In genomic region chr17:46922804-46923635, GRCh38 we compare ENCODE assay signal across 8 cellular contexts. TPM values are rescaled to one million over a fixed set of nuclear protein-coding genes. Genes with fewer than 3 reads are reported as not detected.
DNase-seq lines count a peak whose midpoint lies in the region; ATAC-seq lines count a peak whose summit lies in the region.

Gene GOSR2 (plus strand): TSS chr17:46923160. CDS start chr17:46923193, 33 bp downstream.

- ATAC-seq in GM19468 (IDR thresholded peaks at IDR 0.05; ENCODE audit: extremely low read depth, unreplicated experiment), result peak; percentile 69

- peak within 1 kb of the TSS; percentile 99 for H4K91ac ChIP-seq in mesenchymal stem cell (ENCODE audit: low read length)

- no peak within 1 kb of the TSS for H3K14ac ChIP-seq in mesenchymal stem cell (ENCODE audit: low read length in 2 of 2)

- WGBS in mesenchymal stem cell, result under 1% methylated on average over 51 of the region's 52 CpGs

- peak within 1 kb of the TSS in 1 of 2 experiments; percentile 66 for H3K23ac ChIP-seq in mesenchymal stem cell (ENCODE audit: low read length in 2 of 2)

- no peaks in the 10 kb centered on the region for H3K36me3 ChIP-seq in effector memory CD4-positive, alpha-beta T cell (ENCODE audit: control insufficient read depth, insufficient read depth, low read length)
- H3K36me3 ChIP-seq in mesenchymal stem cell (ENCODE audit: control insufficient read depth in 1 of 2, insufficient read depth in 2 of 2, low read depth in 1 of 2, low read length in 2 of 2), result peaks cover 0 to 5% of the 10 kb centered on the region in 2 experiments

- H3K4me3 ChIP-seq in effector memory CD4-positive, alpha-beta T cell (ENCODE audit: insufficient read depth, low read depth, low read length, poor library complexity, severe bottlenecking), result peak within 1 kb of the TSS; percentile 93
- peak within 1 kb of the TSS; percentile 92 to 97 for H3K4me3 ChIP-seq in mesenchymal stem cell (ENCODE audit: insufficient read depth in 1 of 2, low read depth in 1 of 2, low read length in 2 of 2)

- H3K4me2 ChIP-seq in mesenchymal stem cell (ENCODE audit: low read length, poor library complexity, severe bottlenecking), result peak within 1 kb of the TSS; percentile 92

- H3K9me3 ChIP-seq in effector memory CD4-positive, alpha-beta T cell (ENCODE audit: control insufficient read depth, low read length), result no peaks in the 10 kb centered on the region
- H3K9me3 ChIP-seq in mesenchymal stem cell (ENCODE audit: control insufficient read depth, low read length), result no peaks in the 10 kb centered on the region

- H3K4ac ChIP-seq in mesenchymal stem cell (ENCODE audit: low read depth in 1 of 2, low read length in 2 of 2), result peak within 1 kb of the TSS; percentile 94 to 99

- H2BK15ac ChIP-seq in mesenchymal stem cell (ENCODE audit: low read depth, poor library complexity, severe bottlenecking), result no peak within 1 kb of the TSS

- POLR2A ChIA-PET in activated CD8-positive, alpha-beta memory T cell treated with anti-CD3 and anti-CD28 coated beads for 36 hours (lab: Charles Lee), result no interaction called here

- H2AK5ac ChIP-seq in mesenchymal stem cell (ENCODE audit: low read length, severe bottlenecking), result no peak within 1 kb of the TSS

- H3K27me3 ChIP-seq in effector memory CD4-positive, alpha-beta T cell (replicated peaks; ENCODE audit: control insufficient read depth, insufficient read depth, low read length, poor library complexity, severe bottlenecking), result no peaks in the 10 kb centered on the region
- H3K27me3 ChIP-seq in mesenchymal stem cell (ENCODE audit: control insufficient read depth in 1 of 2, insufficient read depth in 1 of 2, low read length in 2 of 2), result no peaks in the 10 kb centered on the region

- H2AFZ ChIP-seq in mesenchymal stem cell (ENCODE audit: low read depth, low read length), result peak within 1 kb of the TSS; percentile 56

- peak within 1 kb of the TSS; percentile 100 for H4K8ac ChIP-seq in mesenchymal stem cell (ENCODE audit: low read length)

- peak within 1 kb of the TSS; percentile 99 for H2BK5ac ChIP-seq in mesenchymal stem cell (ENCODE audit: low read depth, low read length, poor library complexity, severe bottlenecking)

- H3K27ac ChIP-seq in effector memory CD4-positive, alpha-beta T cell (ENCODE audit: insufficient read depth, low read length, poor library complexity, severe bottlenecking), result peak within 1 kb of the TSS; percentile 94
- peak within 1 kb of the TSS; percentile 99 for H3K27ac ChIP-seq in mesenchymal stem cell (ENCODE audit: low read length, poor library complexity, severe bottlenecking)

- peaks cover 5% of the 10 kb centered on the region for H3K4me1 ChIP-seq in effector memory CD4-positive, alpha-beta T cell (ENCODE audit: control insufficient read depth, insufficient read depth, low read length, poor library complexity, severe bottlenecking)
- H3K4me1 ChIP-seq in mesenchymal stem cell (ENCODE audit: control insufficient read depth, insufficient read depth, low read depth, low read length), result no peaks in the 10 kb centered on the region

- H2BK120ac ChIP-seq in mesenchymal stem cell (ENCODE audit: low read depth, low read length), result peak within 1 kb of the TSS; percentile 83

- H3K18ac ChIP-seq in mesenchymal stem cell (ENCODE audit: low read depth in 1 of 2, low read length in 2 of 2), result peak within 1 kb of the TSS; percentile 92 to 100

- CTCF ChIA-PET in activated CD8-positive, alpha-beta memory T cell treated with anti-CD3 and anti-CD28 coated beads for 36 hours (lab: Charles Lee), result no interaction called here

- H3K9ac ChIP-seq in mesenchymal stem cell (ENCODE audit: low read length), result peak within 1 kb of the TSS; percentile 97

- DNase-seq in CMK (ENCODE audit: low read depth) (peak; percentile 85), HS-5 (ENCODE audit: low read depth) (peak; percentile 88), NOMO-1 (lab: John Stamatoyannopoulos, UW; ENCODE audit: unreplicated experiment in 2 of 2) (peak; percentile 95 to 99), mesenchymal stem cell (peak; percentile 93)
- DNase-seq in effector memory CD4-positive, alpha-beta T cell, result peak; percentile 57 to 74 (median 72)
- DNase-seq in stimulated activated CD8-positive, alpha-beta memory T cell treated with anti-CD3 and anti-CD28 coated beads, Interleukin-12 subunit alpha, Interleukin-12 subunit beta, amount 100 ng/mL, for 24 hours (ENCODE audit: extremely low read depth), result peak; percentile 80

- H2BK12ac ChIP-seq in mesenchymal stem cell (ENCODE audit: low read length in 2 of 2), result peak within 1 kb of the TSS in 1 of 2 experiments; percentile 61

- peaks cover 5% of the 10 kb centered on the region for H3K79me1 ChIP-seq in mesenchymal stem cell (replicated peaks; ENCODE audit: low read length, poor library complexity, severe bottlenecking)

RNA-seq across cellular contexts. Expression of gene GOSR2, which starts in this region (rescaled TPM):
- 10 to 100 TPM; 56.0 to 56.5 TPM for total RNA-seq in activated CD8-positive, alpha-beta memory T cell treated with anti-CD3 and anti-CD28 coated beads for 36 hours
- 37.1 TPM for polyA plus RNA-seq in mesenchymal stem cell (2013, experiment 1 of 2)
- polyA plus RNA-seq in mesenchymal stem cell (2013, experiment 2 of 2), result 36.7 TPM

Comparison
In these comparisons a context has a peak if more than half of its experiments do, and no peak if none do; other contexts are left out.
1. Peak in every context shown above with its lines: DNase-seq, ATAC-seq, H3K4me3 ChIP-seq and H3K27ac ChIP-seq.